Comparison of ENCODE assay signal across 29 cellular contexts in the genomic region with DNA sequence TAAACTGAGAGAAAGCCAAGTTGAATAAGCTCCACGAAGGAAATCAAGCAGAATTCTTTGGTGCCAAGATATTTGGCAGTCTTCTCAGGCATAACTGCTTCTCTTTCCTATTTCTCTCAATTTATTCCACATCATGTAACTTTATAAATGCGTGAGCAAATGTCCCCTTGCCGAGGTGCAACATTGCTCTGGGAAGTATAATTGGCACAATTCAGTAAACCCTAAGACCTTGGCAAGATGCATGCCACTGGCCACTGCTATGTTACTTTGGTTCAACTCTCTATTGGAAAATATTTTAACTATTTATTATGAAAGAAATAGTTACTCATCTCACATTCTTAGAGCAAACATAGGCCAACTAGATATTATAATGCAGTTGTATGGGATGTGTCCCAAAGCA.
"Had no signal": no experiment of that assay in that cellular context is flagged by ENCODE, and none has a peak within 500 bp of the region (broad histone marks: within the 10 kb centered on the region; RNA-seq: fewer than 3 reads in every experiment).

No MANE protein-coding gene starts in this region.

- ATAC-seq: activated T-helper 17 cell treated with anti-CD3 and anti-CD28 coated beads, Interleukin-2, amount 50 U/mL, for 72 hours; left lung; lower lobe of right lung; natural killer cell; T-helper 17 cell had no signal

- H3K36me3 ChIP-seq: cardiac muscle cell, colonic mucosa, left lung, lower lobe of right lung, neural progenitor cell, spleen, suprapubic skin, uterus, WERI-Rb-1 had no signal

- H2AFZ ChIP-seq: neural progenitor cell had no signal

- H3K9me3 Mint-ChIP-seq: activated T-cell treated with anti-CD3 and anti-CD28 coated beads, Interleukin-2, amount 50 U/mL, for 24 hours; activated T-helper 17 cell treated with anti-CD3 and anti-CD28 coated beads, Interleukin-2, amount 50 U/mL, for 72 hours; natural killer cell had no signal

- H3K4me3 Mint-ChIP-seq: activated CD4-positive, alpha-beta memory T cell treated with anti-CD3 and anti-CD28 coated beads, Interleukin-2, amount 10 ng/mL, durations not matched to agents 7 days and 5 days; activated CD4-positive, alpha-beta T cell treated with anti-CD3 and anti-CD28 coated beads, Interleukin-2, amount 10 ng/mL, durations not matched to agents 7 days and 5 days; activated T-cell treated with anti-CD3 and anti-CD28 coated beads, Interleukin-2, amount 50 U/mL, for 24 hours; activated T-helper 17 cell treated with anti-CD3 and anti-CD28 coated beads, Interleukin-2, amount 50 U/mL, for 72 hours; brain; natural killer cell; neural progenitor cell; T-helper 17 cell had no signal

- H3K27me3 Mint-ChIP-seq: activated T-cell treated with anti-CD3 and anti-CD28 coated beads, Interleukin-2, amount 50 U/mL, for 24 hours; brain had no signal

- DNase-seq: activated CD4-positive, alpha-beta memory T cell treated with anti-CD3 and anti-CD28 coated beads, Interleukin-2, amount 10 ng/mL, durations not matched to agents 7 days and 5 days; activated CD4-positive, alpha-beta T cell treated with anti-CD3 and anti-CD28 coated beads, Interleukin-2, amount 10 ng/mL, durations not matched to agents 7 days and 5 days; activated CD4-positive, CD25-positive, alpha-beta regulatory T cell treated with anti-CD3 and anti-CD28 coated beads, Interleukin-2, amount 50 U/mL, for 72 hours; activated CD8-positive, alpha-beta memory T cell treated with anti-CD3 and anti-CD28 coated beads, Interleukin-2, amount 50 U/mL, for 48 hours; activated gamma-delta T cell treated with Interleukin-2 at 50 U/mL for 16 hours; activated naive CD4-positive, alpha-beta T cell treated with anti-CD3 and anti-CD28 coated beads, Interleukin-2, amount 50 U/mL, for 16 hours; activated T-cell treated with anti-CD3 and anti-CD28 coated beads, Interleukin-2, amount 50 U/mL, for 24 hours; amniotic stem cell; cerebellar nuclear complex; colonic mucosa; effector CD8-positive, alpha-beta T cell; foreskin melanocyte; left lung; lower lobe of right lung; mesenchymal stem cell; natural killer cell; occipital lobe; spleen; stimulated activated naive CD4-positive, alpha-beta T cell; T-helper 17 cell; T1000; trophoblast cell; uterus; WERI-Rb-1 had no signal

- H3K4me2 ChIP-seq: neural progenitor cell had no signal

- H3K4me3 ChIP-seq: cardiac muscle cell, colonic mucosa, left lung, lower lobe of right lung, neural progenitor cell, spleen, suprapubic skin, uterus had no signal

- H3K9me3 ChIP-seq: colonic mucosa, left lung, lower lobe of right lung, suprapubic skin, uterus had no signal

- H3K9ac ChIP-seq: neural progenitor cell had no signal

- H3K4me1 Mint-ChIP-seq: activated T-helper 17 cell treated with anti-CD3 and anti-CD28 coated beads, Interleukin-2, amount 50 U/mL, for 72 hours; brain; neural progenitor cell had no signal

- H3K27me3 ChIP-seq: cardiac muscle cell, colonic mucosa, left lung, neural progenitor cell, spleen, suprapubic skin, uterus had no signal

- H3K27ac ChIP-seq: cardiac muscle cell, colonic mucosa, left lung, lower lobe of right lung, neural progenitor cell, spleen, suprapubic skin, uterus, WERI-Rb-1 had no signal

- H3K4me1 ChIP-seq: colonic mucosa, left lung, lower lobe of right lung, neural progenitor cell, spleen, suprapubic skin, uterus had no signal

- H3K27ac Mint-ChIP-seq: activated CD4-positive, alpha-beta memory T cell treated with anti-CD3 and anti-CD28 coated beads, Interleukin-2, amount 10 ng/mL, durations not matched to agents 7 days and 5 days; activated CD4-positive, alpha-beta T cell treated with anti-CD3 and anti-CD28 coated beads, Interleukin-2, amount 10 ng/mL, durations not matched to agents 7 days and 5 days; activated T-cell treated with anti-CD3 and anti-CD28 coated beads, Interleukin-2, amount 50 U/mL, for 24 hours; activated T-helper 17 cell treated with anti-CD3 and anti-CD28 coated beads, Interleukin-2, amount 50 U/mL, for 72 hours; brain; natural killer cell; neural progenitor cell; T-helper 17 cell had no signal

- H3K36me3 Mint-ChIP-seq: brain, natural killer cell, neural progenitor cell had no signal
